In the genomic region with DNA sequence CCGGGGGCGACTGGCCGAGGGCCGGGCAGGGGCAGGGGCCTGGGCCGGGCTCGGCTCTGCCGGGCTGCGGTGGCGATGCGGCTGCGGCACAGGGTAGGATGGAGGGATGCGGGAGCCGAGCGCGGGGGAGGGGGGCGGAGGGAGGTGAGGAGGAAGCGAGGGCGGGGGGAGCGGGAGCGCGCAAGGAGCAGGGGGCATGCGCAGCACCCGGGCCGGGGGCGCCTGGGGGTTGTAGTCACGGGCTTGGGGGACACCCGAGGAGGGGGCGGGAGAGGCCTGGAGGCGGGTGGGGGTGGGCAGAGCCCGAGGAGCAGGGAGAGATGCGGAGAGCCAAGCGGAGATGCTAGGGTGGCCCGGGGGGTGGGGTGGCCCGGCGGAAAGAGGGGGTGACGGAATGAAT, we compare ENCODE assay signal across 8 cellular contexts. TPM values are rescaled to one million over a fixed set of nuclear protein-coding genes. Genes with fewer than 3 reads are reported as not detected.
DNase-seq lines count a peak whose midpoint lies in the region; ATAC-seq and TF ChIP-seq lines count a peak whose summit lies in the region.

A gene (minus strand): TSS at position 100 of the 400 bp plus-strand sequence. CDS start 242 bp downstream, outside the sequence.

- H3K27ac Mint-ChIP-seq in endodermal cell: no peak within 1 kb of the TSS

- no peak within 1 kb of the TSS for H3K27ac ChIP-seq in endodermal cell (ENCODE audit: low read depth, low read length)

- no peaks in the 10 kb centered on the region for H3K9me2 ChIP-seq in Loucy (replicated peaks; ENCODE audit: low read depth, low read length)

- TF ChIP-seq CTCF in Loucy (conservative IDR thresholded peaks at IDR 0.05; ENCODE audit: low read length) (no peak), endodermal cell (conservative IDR thresholded peaks at IDR 0.05) (no peak), GM13976 (IDR thresholded peaks at IDR 0.05; ENCODE audit: borderline replicate concordance, control extremely low read depth, extremely low read depth, insufficient read depth, missing control alignments) (no peak)

- H3K4me2 ChIP-seq in Loucy (ENCODE audit: low read depth, low read length, poor library complexity, severe bottlenecking): peak within 1 kb of the TSS; percentile 71

- in situ Hi-C loops in GM13976 (cut with MboI; ENCODE audit: low sequenced_read_pairs, unreplicated experiment): no loop called here

- H3K4me1 Mint-ChIP-seq in endodermal cell: peaks cover 6% of the 10 kb centered on the region

- H3K79me2 ChIP-seq in Loucy (ENCODE audit: insufficient read depth, low read length): no peaks in the 10 kb centered on the region

- H3K36me3 Mint-ChIP-seq in endodermal cell (ENCODE audit: low read depth): no peaks in the 10 kb centered on the region

- H3K4me1 ChIP-seq in Loucy (ENCODE audit: insufficient read depth, low read length, poor library complexity, severe bottlenecking): peaks cover 5% of the 10 kb centered on the region
- H3K4me1 ChIP-seq in endodermal cell (ENCODE audit: control insufficient read depth, insufficient read depth, low read length): no peaks in the 10 kb centered on the region

- H3K4me3 Mint-ChIP-seq in endodermal cell: peak within 1 kb of the TSS; percentile 55

- H3F3A ChIP-seq in Loucy (ENCODE audit: low read depth): no peaks in the 10 kb centered on the region

- peak within 1 kb of the TSS; percentile 95 for H2AFZ ChIP-seq in Loucy (ENCODE audit: low read length)

- no peak for ATAC-seq in HG03521 (IDR thresholded peaks at IDR 0.05; ENCODE audit: unreplicated experiment)

- H3K36me3 ChIP-seq in Loucy (ENCODE audit: insufficient read depth, low read length) (no peaks in the 10 kb centered on the region), endodermal cell (ENCODE audit: control insufficient read depth, insufficient read depth, low read length) (no peaks in the 10 kb centered on the region)

- H3K9me3 Mint-ChIP-seq in endodermal cell: no peaks in the 10 kb centered on the region

- H3K9ac ChIP-seq in Loucy (ENCODE audit: low read depth, low read length, poor library complexity, severe bottlenecking): peak within 1 kb of the TSS; percentile 47
- no peak within 1 kb of the TSS for H3K9ac ChIP-seq in endodermal cell (ENCODE audit: extremely low read depth, low read length, poor library complexity, severe bottlenecking)

- H3K27me3 ChIP-seq in Loucy (ENCODE audit: insufficient read depth, low read length, poor library complexity, severe bottlenecking) (no peaks in the 10 kb centered on the region), endodermal cell (ENCODE audit: control insufficient read depth, insufficient read depth, low read length, poor library complexity, severe bottlenecking) (peaks cover 25% of the 10 kb centered on the region)

- 3 to 21% methylated on average over 3 to 23 of the region's 36 CpGs for WGBS in endodermal cell (ENCODE audit: insufficient coverage in 1 of 2, insufficient read length in 1 of 2), 2 experiments

- DNase-seq in activated CD8-positive, alpha-beta memory T cell treated with anti-CD3 and anti-CD28 coated beads for 24 hours: peak; percentile 67
- DNase-seq in endodermal cell (peak; percentile 90), NCI-H446 treated with DMSO at 0.1 percent for 48 hours (lab: John Stamatoyannopoulos, UW) (no peak), RKO (ENCODE audit: low spot score) (no peak), GM13976 (ENCODE audit: low spot score) (no peak)
- DNase-seq in stimulated activated CD4-positive, alpha-beta T cell treated with anti-CD3 and anti-CD28 coated beads, Interleukin-1b, Interleukin-23, amount 100 ng/mL, for 1 hour (ENCODE audit: low read depth in 2 of 2): peak; percentile 12 to 30

- H3K4me3 ChIP-seq in Loucy (ENCODE audit: low read length, poor library complexity, severe bottlenecking) (peak within 1 kb of the TSS; percentile 70), endodermal cell (ENCODE audit: low read length) (peak within 1 kb of the TSS; percentile 64)

- H3K9me3 ChIP-seq in Loucy (ENCODE audit: insufficient read depth, low read depth, low read length) (no peaks in the 10 kb centered on the region), endodermal cell (ENCODE audit: control insufficient read depth, low read length) (no peaks in the 10 kb centered on the region)

- peaks cover 47% of the 10 kb centered on the region for H3K27me3 Mint-ChIP-seq in endodermal cell (ENCODE audit: insufficient read depth)

- no peaks in the 10 kb centered on the region for H4K20me1 ChIP-seq in Loucy (ENCODE audit: insufficient read depth, low read length, poor library complexity, severe bottlenecking)

RNA-seq across cellular contexts. Expression of the gene that starts here (rescaled TPM):
- total RNA-seq in endodermal cell: 1 to 10 TPM; 3.2 to 7.0 TPM
- 10.6 TPM for polyA plus RNA-seq in endodermal cell (2013, experiment 1 of 2)
- polyA plus RNA-seq in endodermal cell (2013, experiment 2 of 2): 6.9 TPM

Comparison
In these comparisons a context has a peak if more than half of its experiments do, and no peak if none do; other contexts are left out.
1. DNase-seq: peak in activated CD8-positive, alpha-beta memory T cell treated with anti-CD3 and anti-CD28 coated beads for 24 hours (single experiment), endodermal cell (single experiment) and stimulated activated CD4-positive, alpha-beta T cell treated with anti-CD3 and anti-CD28 coated beads, Interleukin-1b, Interleukin-23, amount 100 ng/mL, for 1 hour (2 of 2); none in NCI-H446 treated with DMSO at 0.1 percent for 48 hours (single experiment), RKO (single experiment) and GM13976 (single experiment).